ENCODE assay signal across 14 cellular contexts in genomic region chr7:71770269-71770907, GRCh38.
"Had no signal": no experiment of that assay in that cellular context is flagged by ENCODE, and none has a peak within 500 bp of the region (broad histone marks: within the 10 kb centered on the region; RNA-seq: fewer than 3 reads in every experiment).

No MANE protein-coding gene starts in this region.

- H3K4me3 Mint-ChIP-seq: activated CD4-positive, alpha-beta T cell treated with anti-CD3 and anti-CD28 coated beads, Interleukin-2, amount 10 ng/mL, durations not matched to agents 7 days and 5 days; activated naive CD4-positive, alpha-beta T cell treated with anti-CD3 and anti-CD28 coated beads for 36 hours; activated T-cell treated with anti-CD3 and anti-CD28 coated beads, Interleukin-2, amount 50 U/mL, for 4 hours; neural progenitor cell; stimulated activated naive CD8-positive, alpha-beta T cell treated with anti-CD3 and anti-CD28 coated beads, Interleukin-15, Interleukin-2, amounts not matched to agents 100 ng/mL and 50 ng/mL, for 24 hours had no signal

- H3K36me3 Mint-ChIP-seq: neural progenitor cell had no signal

- H3K4me3 ChIP-seq: breast epithelium, left lung, neural progenitor cell, psoas muscle, transverse colon had no signal

- H3K4me1 Mint-ChIP-seq: activated CD4-positive, alpha-beta T cell treated with anti-CD3 and anti-CD28 coated beads, Interleukin-2, amount 10 ng/mL, durations not matched to agents 7 days and 5 days; neural progenitor cell had no signal

- H3K9me3 ChIP-seq: breast epithelium, left lung, psoas muscle, transverse colon had no signal

- H3K4me1 ChIP-seq: breast epithelium, left lung, neural progenitor cell, psoas muscle, transverse colon had no signal

- H3K27ac Mint-ChIP-seq: activated CD4-positive, alpha-beta T cell treated with anti-CD3 and anti-CD28 coated beads, Interleukin-2, amount 10 ng/mL, durations not matched to agents 7 days and 5 days; activated naive CD4-positive, alpha-beta T cell treated with anti-CD3 and anti-CD28 coated beads for 36 hours; neural progenitor cell; stimulated activated naive CD8-positive, alpha-beta T cell treated with anti-CD3 and anti-CD28 coated beads, Interleukin-15, Interleukin-2, amounts not matched to agents 100 ng/mL and 50 ng/mL, for 24 hours had no signal

- H3K36me3 ChIP-seq: breast epithelium, left lung, neural progenitor cell, transverse colon had no signal

- H3K27me3 ChIP-seq: breast epithelium, neural progenitor cell, transverse colon had no signal

- H3K27me3 Mint-ChIP-seq: activated CD4-positive, alpha-beta T cell treated with anti-CD3 and anti-CD28 coated beads, Interleukin-2, amount 10 ng/mL, durations not matched to agents 7 days and 5 days; stimulated activated naive CD8-positive, alpha-beta T cell treated with anti-CD3 and anti-CD28 coated beads, Interleukin-15, Interleukin-2, amounts not matched to agents 100 ng/mL and 50 ng/mL, for 24 hours had no signal

- ATAC-seq: activated T-cell treated with anti-CD3 and anti-CD28 coated beads, Interleukin-2, amount 50 U/mL, for 4 hours; left lung; psoas muscle; right cardiac atrium had no signal

- DNase-seq: activated CD4-positive, alpha-beta T cell treated with anti-CD3 and anti-CD28 coated beads, Interleukin-2, amount 10 ng/mL, durations not matched to agents 7 days and 5 days; activated CD8-positive, alpha-beta memory T cell treated with anti-CD3 and anti-CD28 coated beads, Interleukin-2, amount 50 U/mL, for 4 hours; activated naive CD4-positive, alpha-beta T cell treated with anti-CD3 and anti-CD28 coated beads for 36 hours; activated T-cell treated with anti-CD3 and anti-CD28 coated beads, Interleukin-2, amount 50 U/mL, for 4 hours; cerebellar nuclear complex; cortex of kidney; kidney; left lung; psoas muscle; right cardiac atrium; transverse colon had no signal

- H3K9me3 Mint-ChIP-seq: neural progenitor cell; stimulated activated naive CD8-positive, alpha-beta T cell treated with anti-CD3 and anti-CD28 coated beads, Interleukin-15, Interleukin-2, amounts not matched to agents 100 ng/mL and 50 ng/mL, for 24 hours had no signal
